Comparison of ENCODE assay signal across 8 cellular contexts in genomic region chr7:38249849-38250248, GRCh38.
A peak's percentile ranks its signal among the peaks of the same experiment; 100 is the strongest.
DNase-seq lines count a peak whose midpoint lies in the region; ATAC-seq, FAIRE-seq and TF ChIP-seq lines count a peak whose summit lies in the region.
"Not testable (repeated sequence)": the region's sequence is repeated elsewhere in the genome, so short reads cannot be mapped to it uniquely, and the experiment has no call there.

No MANE protein-coding gene starts in this region.

- peak overlapping the region; percentile 18 for H3K4me3 Mint-ChIP-seq in activated naive CD4-positive, alpha-beta T cell treated with anti-CD3 and anti-CD28 coated beads, Interleukin-2, amount 10 ng/mL, durations not matched to agents 7 days and 5 days
- not testable (repeated sequence) for H3K4me3 Mint-ChIP-seq in stimulated activated memory B cell treated with anti-CD40 and anti-IgM and Interleukin-4, amounts not matched to agents 10 μg/mL and 1 μg/mL and 100 μg/mL, for 72 hours

- CTCF ChIA-PET in activated naive CD4-positive, alpha-beta T cell treated with anti-CD3 and anti-CD28 coated beads, Interleukin-2, amount 10 ng/mL, durations not matched to agents 7 days and 5 days (lab: Charles Lee) = not testable (repeated sequence)

- ATAC-seq in GM19035 (IDR thresholded peaks at IDR 0.05; ENCODE audit: unreplicated experiment) = peak; percentile 68
- peak; percentile 88 for ATAC-seq in GM21528 (IDR thresholded peaks at IDR 0.05; ENCODE audit: low FRiP score, unreplicated experiment)
- peak; percentile 58 for ATAC-seq in HG02973 (IDR thresholded peaks at IDR 0.05; ENCODE audit: unreplicated experiment)
- peak; percentile 97 for ATAC-seq in HG03520 (IDR thresholded peaks at IDR 0.05; ENCODE audit: unreplicated experiment)
- peak; percentile 86 for ATAC-seq in stimulated activated memory B cell treated with anti-CD40 and anti-IgM and Interleukin-4, amounts not matched to agents 10 μg/mL and 1 μg/mL and 100 μg/mL, for 72 hours

- TF ChIP-seq POLR2A in GM12892 (IDR thresholded peaks at IDR 0.05; ENCODE audit: low read depth, low read length) = not testable (repeated sequence)

- not testable (repeated sequence) for H3K9me3 Mint-ChIP-seq in activated naive CD4-positive, alpha-beta T cell treated with anti-CD3 and anti-CD28 coated beads, Interleukin-2, amount 10 ng/mL, durations not matched to agents 7 days and 5 days; stimulated activated memory B cell treated with anti-CD40 and anti-IgM and Interleukin-4, amounts not matched to agents 10 μg/mL and 1 μg/mL and 100 μg/mL, for 72 hours

- peak; percentile 79 for FAIRE-seq in GM12892 (lab: Jason Lieb, UNC)

- not testable (repeated sequence) for H3K36me3 Mint-ChIP-seq in activated naive CD4-positive, alpha-beta T cell treated with anti-CD3 and anti-CD28 coated beads, Interleukin-2, amount 10 ng/mL, durations not matched to agents 7 days and 5 days; stimulated activated memory B cell treated with anti-CD40 and anti-IgM and Interleukin-4, amounts not matched to agents 10 μg/mL and 1 μg/mL and 100 μg/mL, for 72 hours

- not testable (repeated sequence) for H3K27ac Mint-ChIP-seq in activated naive CD4-positive, alpha-beta T cell treated with anti-CD3 and anti-CD28 coated beads, Interleukin-2, amount 10 ng/mL, durations not matched to agents 7 days and 5 days; stimulated activated memory B cell treated with anti-CD40 and anti-IgM and Interleukin-4, amounts not matched to agents 10 μg/mL and 1 μg/mL and 100 μg/mL, for 72 hours

- H3K4me1 Mint-ChIP-seq in activated naive CD4-positive, alpha-beta T cell treated with anti-CD3 and anti-CD28 coated beads, Interleukin-2, amount 10 ng/mL, durations not matched to agents 7 days and 5 days; stimulated activated memory B cell treated with anti-CD40 and anti-IgM and Interleukin-4, amounts not matched to agents 10 μg/mL and 1 μg/mL and 100 μg/mL, for 72 hours: not testable (repeated sequence)

- H3K27me3 Mint-ChIP-seq in activated naive CD4-positive, alpha-beta T cell treated with anti-CD3 and anti-CD28 coated beads, Interleukin-2, amount 10 ng/mL, durations not matched to agents 7 days and 5 days; stimulated activated memory B cell treated with anti-CD40 and anti-IgM and Interleukin-4, amounts not matched to agents 10 μg/mL and 1 μg/mL and 100 μg/mL, for 72 hours: not testable (repeated sequence)

- DNase-seq in GM12892 (ENCODE audit: insufficient read length); activated naive CD4-positive, alpha-beta T cell treated with anti-CD3 and anti-CD28 coated beads, Interleukin-2, amount 10 ng/mL, durations not matched to agents 7 days and 5 days: not testable (repeated sequence)
- peak; percentile 18 for DNase-seq in RPMI8226
